ENCODE assay signal across 19 cellular contexts in the genomic region with DNA sequence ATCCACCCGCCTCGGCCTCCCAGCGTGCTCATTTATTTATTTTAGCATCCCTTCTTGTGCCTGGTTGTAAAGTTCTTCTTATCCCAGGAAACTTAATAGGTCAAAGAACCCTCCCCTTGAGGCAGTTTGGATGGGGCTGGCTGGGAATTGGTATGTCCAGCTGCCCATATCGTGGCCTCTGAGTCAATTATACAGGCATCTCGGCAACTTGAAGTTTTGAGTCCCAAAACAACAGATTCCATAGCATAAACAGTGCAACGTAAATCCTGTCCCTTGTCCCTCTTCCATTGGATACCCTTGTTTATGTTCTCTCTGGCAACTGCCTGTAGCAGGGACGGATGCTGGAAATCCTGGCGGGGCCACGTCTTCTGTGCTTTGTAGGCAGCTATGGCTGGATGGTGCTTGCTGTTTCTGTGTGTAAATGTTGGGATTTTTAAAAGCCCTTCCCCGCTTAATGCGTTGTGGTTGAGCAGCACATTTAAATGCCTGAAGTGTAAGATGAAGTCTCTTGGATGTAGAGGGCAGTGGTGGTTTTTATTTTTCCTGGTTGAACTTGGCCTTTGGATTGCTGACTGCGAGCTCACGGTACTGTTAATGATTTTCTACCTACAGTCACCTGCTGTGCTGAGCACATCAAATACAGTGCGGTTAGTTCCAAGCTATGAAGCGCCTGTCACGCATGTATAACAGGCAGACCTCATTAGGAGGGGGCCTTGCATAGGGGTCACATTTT.
DNase-seq lines count a peak whose midpoint lies in the region; FAIRE-seq and TF ChIP-seq lines count a peak whose summit lies in the region.
"Had no signal": no experiment of that assay in that cellular context is flagged by ENCODE, and none has a peak within 500 bp of the region (broad histone marks: within the 10 kb centered on the region; RNA-seq: fewer than 3 reads in every experiment).

No MANE protein-coding gene starts in this region.

- intact Hi-C loops in prostate gland (cut with DNase I) = loop anchor here (10.0 kb wide), 1 partner anchor 504 kb away; the partner anchor contains the start of gene NARS1

- peak overlapping the region; percentile 39 for H3K9ac ChIP-seq in neural cell (ENCODE audit: low read length)

- no peaks in the 10 kb centered on the region for H3K4me1 ChIP-seq in prostate gland (replicated peaks)
- H3K4me1 ChIP-seq: A549, SJSA1, tibial artery had no signal

- no peaks in the 10 kb centered on the region for H3K9me3 ChIP-seq in neural cell (ENCODE audit: low read length)
- H3K9me3 ChIP-seq in prostate gland = no peaks in the 10 kb centered on the region
- H3K9me3 ChIP-seq: spleen, tibial artery had no signal

- peaks cover 64% of the 10 kb centered on the region for H3K79me2 ChIP-seq in neural cell (replicated peaks; ENCODE audit: insufficient read depth, low read length)

- H3K27me3 ChIP-seq in neural cell (ENCODE audit: insufficient read depth, low read depth, low read length) (no peaks in the 10 kb centered on the region), prostate gland (replicated peaks; ENCODE audit: insufficient read depth) (no peaks in the 10 kb centered on the region)
- H3K27me3 ChIP-seq: SJSA1, spleen, tibial artery had no signal

- peaks cover 11% of the 10 kb centered on the region for H4K20me1 ChIP-seq in neural cell (ENCODE audit: insufficient read depth)

- peak overlapping the region; percentile 60 for H3K4me2 ChIP-seq in neural cell (ENCODE audit: low read length)
- H3K4me2 ChIP-seq: A549 had no signal

- no peaks in the 10 kb centered on the region for H3K9me2 ChIP-seq in neural cell (ENCODE audit: insufficient read depth, low read length)

- DNase-seq in COLO668 (lab: John Stamatoyannopoulos, UW; ENCODE audit: unreplicated experiment) = peak; percentile 60
- DNase-seq in NCI-H187 treated with DMSO at 0.1 percent for 48 hours (lab: John Stamatoyannopoulos, UW) = peak; percentile 79
- DNase-seq in hypothalamus (lab: John Stamatoyannopoulos, UW) = no peak
- no peak for DNase-seq in NCI-H2081 (lab: John Stamatoyannopoulos, UW)
- DNase-seq in prostate gland (ENCODE audit: low spot score) = no peak
- DNase-seq in occipital lobe (lab: John Stamatoyannopoulos, UW) = no peak
- DNase-seq: activated CD4-positive, alpha-beta T cell treated with anti-CD3 and anti-CD28 coated beads for 4 hours; activated naive CD4-positive, alpha-beta T cell; aorta; NCI-H1436 treated with DMSO at 0.1 percent for 48 hours; NCI-H510A treated with DMSO at 0.1 percent for 48 hours; spleen; T-helper 9 cell; tibial artery had no signal

- 93% methylated on average over 16 of the region's 16 CpGs for WGBS in prostate gland

- TF ChIP-seq EP300 in neural cell (conservative IDR thresholded peaks at IDR 0.05; ENCODE audit: poor library complexity, severe bottlenecking) = no peak

- H3K36me3 ChIP-seq in neural cell (ENCODE audit: insufficient read depth, low read length) (peaks cover 5% of the 10 kb centered on the region), prostate gland (no peaks in the 10 kb centered on the region)
- H3K36me3 ChIP-seq: SJSA1, spleen, tibial artery had no signal

- peak; percentile 42 for TF ChIP-seq RAD21 in neural cell (conservative IDR thresholded peaks at IDR 0.05)

- TF ChIP-seq CTCF in neural cell (IDR thresholded peaks at IDR 0.05; ENCODE audit: poor library complexity, severe bottlenecking) = peak; percentile 41
- no peak for TF ChIP-seq CTCF in prostate gland (IDR thresholded peaks at IDR 0.05)

- FAIRE-seq in islet of Langerhans (lab: Jason Lieb, UNC) = peak; percentile 96
- FAIRE-seq: A549 had no signal

- no peak overlapping the region for H2AFZ ChIP-seq in neural cell (ENCODE audit: low read depth, low read length)

- TF ChIP-seq POLR2A in prostate gland (IDR thresholded peaks at IDR 0.05) = no peak

- H3K4me3 ChIP-seq in neural cell (ENCODE audit: low read length) = peak overlapping the region; percentile 53
- no peak overlapping the region for H3K4me3 ChIP-seq in prostate gland
- H3K4me3 ChIP-seq: A549, coronary artery, SJSA1, spleen, tibial artery had no signal

- H3F3A ChIP-seq in neural cell (ENCODE audit: insufficient read depth, low read length, poor library complexity, severe bottlenecking) = peaks cover 3% of the 10 kb centered on the region

- peak overlapping the region; percentile 74 for H3K27ac ChIP-seq in neural cell (ENCODE audit: low read length)
- H3K27ac ChIP-seq in prostate gland = no peak overlapping the region
- H3K27ac ChIP-seq: A549, coronary artery, SJSA1, spleen, tibial artery had no signal

TF ChIP-seq in neural cell, 6 proteins besides CTCF, POLR2A, EP300 and RAD21:
- TF ChIP-seq SMC3 (conservative IDR thresholded peaks at IDR 0.05; ENCODE audit: poor library complexity) = no peak
- no peak for TF ChIP-seq MXI1 (conservative IDR thresholded peaks at IDR 0.05; ENCODE audit: poor library complexity, severe bottlenecking)
- peak; percentile 70 for TF ChIP-seq POLR2AphosphoS5 (IDR thresholded peaks at IDR 0.05)

Comparison
In these comparisons a context has a peak if more than half of its experiments do, and no peak if none do; other contexts are left out.
1. DNase-seq: peak in COLO668 (single experiment) and NCI-H187 treated with DMSO at 0.1 percent for 48 hours (single experiment); none in hypothalamus (0 of 51), NCI-H2081 (0 of 2), prostate gland (single experiment) and occipital lobe (single experiment).